ENCODE assay signal across 9 cellular contexts in genomic region chr2:18991177-18992168, GRCh38.
DNase-seq lines count a peak whose midpoint lies in the region; ATAC-seq and TF ChIP-seq lines count a peak whose summit lies in the region.
"Had no signal": no experiment of that assay in that cellular context is flagged by ENCODE, and none has a peak within 500 bp of the region (broad histone marks: within the 10 kb centered on the region; RNA-seq: fewer than 3 reads in every experiment).

No MANE protein-coding gene starts in this region.

- no peak overlapping the region for H3K4me3 Mint-ChIP-seq in CD8-positive, alpha-beta memory T cell
- H3K4me3 Mint-ChIP-seq: stimulated activated naive CD8-positive, alpha-beta T cell treated with anti-CD3 and anti-CD28 coated beads, Interleukin-15, Interleukin-2, amounts not matched to agents 100 ng/mL and 50 ng/mL, for 24 hours had no signal

- H3K9me3 ChIP-seq in right atrium auricular region (no peaks in the 10 kb centered on the region), transverse colon (no peaks in the 10 kb centered on the region)
- H3K9me3 ChIP-seq in CD8-positive, alpha-beta memory T cell (ENCODE audit: low read length): no peaks in the 10 kb centered on the region

- no peak overlapping the region for H3K4me3 ChIP-seq in right atrium auricular region
- H3K4me3 ChIP-seq in transverse colon: no peak overlapping the region
- H3K4me3 ChIP-seq in CD8-positive, alpha-beta memory T cell (ENCODE audit: low read length): no peak overlapping the region

- H3K27me3 ChIP-seq in right atrium auricular region: no peaks in the 10 kb centered on the region
- no peaks in the 10 kb centered on the region for H3K27me3 ChIP-seq in transverse colon
- no peaks in the 10 kb centered on the region for H3K27me3 ChIP-seq in CD8-positive, alpha-beta memory T cell (ENCODE audit: insufficient read depth, low read length, poor library complexity, severe bottlenecking)

- no peak for TF ChIP-seq POLR2A in transverse colon (IDR thresholded peaks at IDR 0.05)
- TF ChIP-seq POLR2A in GM18505 (IDR thresholded peaks at IDR 0.05; ENCODE audit: borderline replicate concordance, extremely low read depth, insufficient read depth, insufficient read length): no peak

- H3K27ac ChIP-seq in right atrium auricular region (peak overlapping the region; percentile 13 to 70), transverse colon (no peak overlapping the region)
- H3K27ac ChIP-seq in CD8-positive, alpha-beta memory T cell (ENCODE audit: low read depth, low read length): no peak overlapping the region

- H3K36me3 ChIP-seq in right atrium auricular region (no peaks in the 10 kb centered on the region), transverse colon (no peaks in the 10 kb centered on the region)
- no peaks in the 10 kb centered on the region for H3K36me3 ChIP-seq in CD8-positive, alpha-beta memory T cell (ENCODE audit: insufficient read depth, low read length)

- CTCF ChIA-PET in CD8-positive, alpha-beta memory T cell (lab: Charles Lee): no interaction called here

- H3K9me3 Mint-ChIP-seq in CD8-positive, alpha-beta memory T cell: no peaks in the 10 kb centered on the region
- H3K9me3 Mint-ChIP-seq: stimulated activated naive CD8-positive, alpha-beta T cell treated with anti-CD3 and anti-CD28 coated beads, Interleukin-15, Interleukin-2, amounts not matched to agents 100 ng/mL and 50 ng/mL, for 24 hours had no signal

- POLR2A ChIA-PET in CD8-positive, alpha-beta memory T cell (lab: Charles Lee): no interaction called here

- TF ChIP-seq EP300 in transverse colon (IDR thresholded peaks at IDR 0.05; ENCODE audit: low read depth): no peak

- no peak overlapping the region for H3K27ac Mint-ChIP-seq in CD8-positive, alpha-beta memory T cell
- H3K27ac Mint-ChIP-seq: stimulated activated naive CD8-positive, alpha-beta T cell treated with anti-CD3 and anti-CD28 coated beads, Interleukin-15, Interleukin-2, amounts not matched to agents 100 ng/mL and 50 ng/mL, for 24 hours had no signal

- 41 to 63% methylated on average over 5 of the region's 5 CpGs for WGBS in transverse colon (ENCODE audit: low coverage in 1 of 2), 2 donors

- TF ChIP-seq CTCF in right atrium auricular region (IDR thresholded peaks at IDR 0.05): no peak
- TF ChIP-seq CTCF in transverse colon (IDR thresholded peaks at IDR 0.05): no peak

- in situ Hi-C loops in transverse colon (cut with MboI; ENCODE audit: low pct_ligation_motif_present in 1 of 4, low pct_unique_long_range_greater_than_20kb in 1 of 4, low sequenced_read_pairs in 3 of 4): loop anchor here in 1 of 4 donors (25.0 kb wide), 1 partner anchor 871 kb away; no protein-coding TSS in a partner anchor

- peaks cover 0 to 22% of the 10 kb centered on the region in 2 donors for H3K4me1 ChIP-seq in right atrium auricular region
- peaks cover 0 to 22% (median 4%) of the 10 kb centered on the region in 4 donors for H3K4me1 ChIP-seq in transverse colon
- no peaks in the 10 kb centered on the region for H3K4me1 ChIP-seq in CD8-positive, alpha-beta memory T cell (ENCODE audit: insufficient read depth, low read length)

- intact Hi-C loops in transverse colon (cut with DNase I; ENCODE audit: low total_unique reads): loop anchor here (10.0 kb wide), 1 partner anchor 363 kb away; the partner anchor contains the start of gene OSR1

- peaks cover 0 to 20% (median 0%) of the 10 kb centered on the region in 3 donors for H3K36me3 Mint-ChIP-seq in CD8-positive, alpha-beta memory T cell

- no peak for ATAC-seq in GM18505 (IDR thresholded peaks at IDR 0.05; ENCODE audit: unreplicated experiment)

- DNase-seq in HT1080 (ENCODE audit: low read depth) (peak; percentile 71), SW 1271 (lab: John Stamatoyannopoulos, UW) (peak; percentile 64 to 94), right atrium auricular region (ENCODE audit: low spot score) (peak; percentile 60), transverse colon (peak; percentile 31), T-helper 1 cell (no peak)
- DNase-seq in central memory CD4-positive, alpha-beta T cell: no peak
- no peak for DNase-seq in CD8-positive, alpha-beta memory T cell

- H3K4me1 Mint-ChIP-seq in CD8-positive, alpha-beta memory T cell: no peaks in the 10 kb centered on the region

- H3K27me3 Mint-ChIP-seq in CD8-positive, alpha-beta memory T cell: no peaks in the 10 kb centered on the region
- H3K27me3 Mint-ChIP-seq: stimulated activated naive CD8-positive, alpha-beta T cell treated with anti-CD3 and anti-CD28 coated beads, Interleukin-15, Interleukin-2, amounts not matched to agents 100 ng/mL and 50 ng/mL, for 24 hours had no signal

Comparison
In these comparisons a context has a peak if more than half of its experiments do, and no peak if none do; other contexts are left out.
1. DNase-seq: peak in HT1080 (single experiment), SW 1271 (2 of 2), right atrium auricular region (single experiment) and transverse colon (single experiment); none in central memory CD4-positive, alpha-beta T cell (single experiment), T-helper 1 cell (0 of 5) and CD8-positive, alpha-beta memory T cell (0 of 5).
2. H3K27ac ChIP-seq: peak in right atrium auricular region (2 of 2); none in transverse colon (0 of 4) and CD8-positive, alpha-beta memory T cell (single experiment).